ENCODE assay signal across 19 cellular contexts in the genomic region with DNA sequence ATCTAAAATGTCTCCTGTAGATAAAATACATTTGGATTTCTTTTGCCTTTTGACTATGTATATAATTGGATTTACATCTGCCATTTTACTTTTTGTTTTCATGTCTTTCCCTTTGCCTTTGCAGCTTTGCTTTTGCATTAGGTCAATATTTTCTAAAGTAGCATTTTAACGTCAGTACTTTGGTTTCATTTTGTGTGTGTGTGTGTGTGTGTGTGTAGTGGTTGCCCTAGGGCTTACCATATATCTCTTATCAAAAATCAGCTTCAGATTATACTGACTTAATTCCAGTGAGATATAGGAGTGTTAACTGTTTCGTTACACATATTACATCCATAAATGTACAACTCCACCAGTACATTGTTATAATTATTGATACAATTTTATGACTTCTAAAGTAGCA. TPM values are rescaled to one million over a fixed set of nuclear protein-coding genes. Genes with fewer than 3 reads are reported as not detected.
DNase-seq lines count a peak whose midpoint lies in the region; ATAC-seq and TF ChIP-seq lines count a peak whose summit lies in the region.
"Had no signal": no experiment of that assay in that cellular context is flagged by ENCODE, and none has a peak within 500 bp of the region (broad histone marks: within the 10 kb centered on the region; RNA-seq: fewer than 3 reads in every experiment).

No MANE protein-coding gene starts in this region.

- POLR2A ChIA-PET in activated naive CD8-positive, alpha-beta T cell treated with anti-CD3 and anti-CD28 coated beads, Interleukin-2, amount 10 ng/mL, durations not matched to agents 7 days and 5 days (lab: Charles Lee) = interaction anchor here (0.6 to 1.2 kb wide), 5 partner anchors 20 to 180 kb away, joined by 3 to 4 read pairs (median 3); a partner anchor contains a TSS
- POLR2A ChIA-PET in PC-9 (lab: Charles Lee; ENCODE audit: unreplicated experiment) = no interaction called here

- H3K27ac ChIP-seq in PC-9 = no peak overlapping the region
- H3K27ac ChIP-seq: HL-60, RWPE1 had no signal

- intact Hi-C loops in activated naive CD4-positive, alpha-beta T cell treated with anti-CD3 and anti-CD28 coated beads for 36 hours (cut with micrococcal nuclease) = loop anchor here (2.0 kb wide), 1 partner anchor 20 kb away; no protein-coding TSS in a partner anchor
- intact Hi-C loops in PC-9 (cut with micrococcal nuclease; ENCODE audit: unreplicated experiment) = no loop called here

- H3K27me3 ChIP-seq in PC-9 (ENCODE audit: insufficient read depth, low read depth) = no peaks in the 10 kb centered on the region

- no peak for DNase-seq in activated naive CD4-positive, alpha-beta T cell treated with anti-CD3 and anti-CD28 coated beads for 36 hours
- DNase-seq in activated naive CD4-positive, alpha-beta T cell treated with anti-CD3 and anti-CD28 coated beads, Interleukin-2, amount 10 ng/mL, durations not matched to agents 7 days and 5 days = no peak
- DNase-seq in T-helper 2 cell treated with Interferon-gamma antibody and Interleukin-4, amounts not matched to agents 5 μg/mL and 100 μg/mL, for 36 hours (ENCODE audit: low spot score) = no peak
- DNase-seq in activated naive CD8-positive, alpha-beta T cell treated with anti-CD3 and anti-CD28 coated beads, Interleukin-2, amount 10 ng/mL, durations not matched to agents 7 days and 5 days = no peak
- no peak for DNase-seq in stimulated activated naive CD8-positive, alpha-beta T cell treated with anti-CD3 and anti-CD28 coated beads, Interleukin-15, amount 100 ng/mL, for 72 hours
- DNase-seq in PC-9 = no peak
- DNase-seq: ACHN; DMS 273 treated with DMSO at 0.1 percent for 48 hours; NCI-H1048; NCI-H146; NCI-H226; NCI-H526 treated with DMSO at 0.1 percent for 48 hours; NK-92 treated with Interleukin-12 subunit alpha and Interleukin-12 subunit beta, amount 100 ng/mL, for 24 hours; OCI-M1 had no signal

- no peaks in the 10 kb centered on the region for H3K4me1 ChIP-seq in PC-9 (replicated peaks; ENCODE audit: insufficient read depth)

- no peaks in the 10 kb centered on the region for H4K20me1 ChIP-seq in PC-9 (ENCODE audit: insufficient read depth)

- H3K36me3 ChIP-seq in PC-9 (ENCODE audit: low read depth) = peaks cover 16% of the 10 kb centered on the region; the same call in 1 of the 2 replicates

- H3K79me2 ChIP-seq in PC-9 (ENCODE audit: low read depth) = no peaks in the 10 kb centered on the region

- no peak overlapping the region for H3K4me2 ChIP-seq in PC-9
- H3K4me2 ChIP-seq: GM23338 had no signal

- peaks cover 1% of the 10 kb centered on the region for H3K9me3 Mint-ChIP-seq in activated naive CD4-positive, alpha-beta T cell treated with anti-CD3 and anti-CD28 coated beads for 36 hours
- H3K9me3 Mint-ChIP-seq in activated naive CD4-positive, alpha-beta T cell treated with anti-CD3 and anti-CD28 coated beads, Interleukin-2, amount 10 ng/mL, durations not matched to agents 7 days and 5 days = peaks cover 2% of the 10 kb centered on the region
- peaks cover 5% of the 10 kb centered on the region for H3K9me3 Mint-ChIP-seq in T-helper 2 cell treated with Interferon-gamma antibody and Interleukin-4, amounts not matched to agents 5 μg/mL and 100 μg/mL, for 36 hours
- H3K9me3 Mint-ChIP-seq in activated naive CD8-positive, alpha-beta T cell treated with anti-CD3 and anti-CD28 coated beads, Interleukin-2, amount 10 ng/mL, durations not matched to agents 7 days and 5 days = peaks cover 7% of the 10 kb centered on the region
- peaks cover 2 to 7% of the 10 kb centered on the region in 2 donors for H3K9me3 Mint-ChIP-seq in stimulated activated naive CD8-positive, alpha-beta T cell treated with anti-CD3 and anti-CD28 coated beads, Interleukin-15, amount 100 ng/mL, for 72 hours
- H3K9me3 Mint-ChIP-seq: GM23338 had no signal

- no peaks in the 10 kb centered on the region for H3F3A ChIP-seq in PC-9 (ENCODE audit: insufficient read depth, low read depth)

- H3K27ac Mint-ChIP-seq in activated naive CD4-positive, alpha-beta T cell treated with anti-CD3 and anti-CD28 coated beads for 36 hours = peak overlapping the region; percentile 48
- H3K27ac Mint-ChIP-seq in activated naive CD4-positive, alpha-beta T cell treated with anti-CD3 and anti-CD28 coated beads, Interleukin-2, amount 10 ng/mL, durations not matched to agents 7 days and 5 days = no peak overlapping the region
- H3K27ac Mint-ChIP-seq in T-helper 2 cell treated with Interferon-gamma antibody and Interleukin-4, amounts not matched to agents 5 μg/mL and 100 μg/mL, for 36 hours = peak overlapping the region; percentile 81
- peak overlapping the region; percentile 68 for H3K27ac Mint-ChIP-seq in activated naive CD8-positive, alpha-beta T cell treated with anti-CD3 and anti-CD28 coated beads, Interleukin-2, amount 10 ng/mL, durations not matched to agents 7 days and 5 days
- peak overlapping the region; percentile 9 to 79 for H3K27ac Mint-ChIP-seq in stimulated activated naive CD8-positive, alpha-beta T cell treated with anti-CD3 and anti-CD28 coated beads, Interleukin-15, amount 100 ng/mL, for 72 hours
- H3K27ac Mint-ChIP-seq: GM23338 had no signal

- H2AFZ ChIP-seq in PC-9 = no peak overlapping the region
- H2AFZ ChIP-seq: GM23338 had no signal

- H3K4me1 Mint-ChIP-seq in activated naive CD4-positive, alpha-beta T cell treated with anti-CD3 and anti-CD28 coated beads for 36 hours (ENCODE audit: low read depth) = peaks cover 36% of the 10 kb centered on the region
- H3K4me1 Mint-ChIP-seq in activated naive CD4-positive, alpha-beta T cell treated with anti-CD3 and anti-CD28 coated beads, Interleukin-2, amount 10 ng/mL, durations not matched to agents 7 days and 5 days = peaks cover 32% of the 10 kb centered on the region
- peaks cover 25% of the 10 kb centered on the region for H3K4me1 Mint-ChIP-seq in T-helper 2 cell treated with Interferon-gamma antibody and Interleukin-4, amounts not matched to agents 5 μg/mL and 100 μg/mL, for 36 hours (ENCODE audit: low read depth)
- H3K4me1 Mint-ChIP-seq in activated naive CD8-positive, alpha-beta T cell treated with anti-CD3 and anti-CD28 coated beads, Interleukin-2, amount 10 ng/mL, durations not matched to agents 7 days and 5 days = peaks cover 26% of the 10 kb centered on the region
- peaks cover 40% of the 10 kb centered on the region for H3K4me1 Mint-ChIP-seq in stimulated activated naive CD8-positive, alpha-beta T cell treated with anti-CD3 and anti-CD28 coated beads, Interleukin-15, amount 100 ng/mL, for 72 hours
- H3K4me1 Mint-ChIP-seq: GM23338 had no signal

- peaks cover 82% of the 10 kb centered on the region for H3K36me3 Mint-ChIP-seq in activated naive CD4-positive, alpha-beta T cell treated with anti-CD3 and anti-CD28 coated beads for 36 hours (ENCODE audit: low read depth)
- peaks cover 91% of the 10 kb centered on the region for H3K36me3 Mint-ChIP-seq in activated naive CD4-positive, alpha-beta T cell treated with anti-CD3 and anti-CD28 coated beads, Interleukin-2, amount 10 ng/mL, durations not matched to agents 7 days and 5 days
- H3K36me3 Mint-ChIP-seq in T-helper 2 cell treated with Interferon-gamma antibody and Interleukin-4, amounts not matched to agents 5 μg/mL and 100 μg/mL, for 36 hours (ENCODE audit: low read depth) = peaks cover 87% of the 10 kb centered on the region
- H3K36me3 Mint-ChIP-seq in activated naive CD8-positive, alpha-beta T cell treated with anti-CD3 and anti-CD28 coated beads, Interleukin-2, amount 10 ng/mL, durations not matched to agents 7 days and 5 days = peaks cover 87% of the 10 kb centered on the region

- no peaks in the 10 kb centered on the region for H3K9me2 ChIP-seq in PC-9 (ENCODE audit: insufficient read depth)

- no TSS peak for BruUV-seq in PC-9 (replicated peaks; lab: Mats Ljungman, UMichigan)

- H3K4me3 Mint-ChIP-seq in activated naive CD4-positive, alpha-beta T cell treated with anti-CD3 and anti-CD28 coated beads for 36 hours = no peak overlapping the region
- no peak overlapping the region for H3K4me3 Mint-ChIP-seq in activated naive CD4-positive, alpha-beta T cell treated with anti-CD3 and anti-CD28 coated beads, Interleukin-2, amount 10 ng/mL, durations not matched to agents 7 days and 5 days
- peak overlapping the region; percentile 65 for H3K4me3 Mint-ChIP-seq in T-helper 2 cell treated with Interferon-gamma antibody and Interleukin-4, amounts not matched to agents 5 μg/mL and 100 μg/mL, for 36 hours
- H3K4me3 Mint-ChIP-seq in activated naive CD8-positive, alpha-beta T cell treated with anti-CD3 and anti-CD28 coated beads, Interleukin-2, amount 10 ng/mL, durations not matched to agents 7 days and 5 days = peak overlapping the region; percentile 60
- H3K4me3 Mint-ChIP-seq in stimulated activated naive CD8-positive, alpha-beta T cell treated with anti-CD3 and anti-CD28 coated beads, Interleukin-15, amount 100 ng/mL, for 72 hours = peak overlapping the region; percentile 16 to 67
- H3K4me3 Mint-ChIP-seq: GM23338 had no signal

- ATAC-seq in activated naive CD8-positive, alpha-beta T cell treated with anti-CD3 and anti-CD28 coated beads, Interleukin-2, amount 10 ng/mL, durations not matched to agents 7 days and 5 days (ENCODE audit: low read depth) = no peak
- ATAC-seq in stimulated activated naive CD8-positive, alpha-beta T cell treated with anti-CD3 and anti-CD28 coated beads, Interleukin-15, amount 100 ng/mL, for 72 hours = no peak
- ATAC-seq in HG03095 (IDR thresholded peaks at IDR 0.05; ENCODE audit: unreplicated experiment) = no peak
- ATAC-seq: GM23338, K562 had no signal

- CTCF ChIA-PET in activated naive CD4-positive, alpha-beta T cell treated with anti-CD3 and anti-CD28 coated beads for 36 hours (lab: Charles Lee) = no interaction called here
- CTCF ChIA-PET in activated naive CD4-positive, alpha-beta T cell treated with anti-CD3 and anti-CD28 coated beads, Interleukin-2, amount 10 ng/mL, durations not matched to agents 7 days and 5 days (lab: Charles Lee) = no interaction called here
- CTCF ChIA-PET in PC-9 (lab: Charles Lee) = no interaction called here

- no peak overlapping the region for H3K4me3 ChIP-seq in PC-9
- H3K4me3 ChIP-seq: GM23338, K562 had no signal

- H3K9me3 ChIP-seq in PC-9 (ENCODE audit: insufficient read depth, low read depth) = no peaks in the 10 kb centered on the region

- no peaks in the 10 kb centered on the region for H3K27me3 Mint-ChIP-seq in activated naive CD4-positive, alpha-beta T cell treated with anti-CD3 and anti-CD28 coated beads for 36 hours (ENCODE audit: low read depth)
- no peaks in the 10 kb centered on the region for H3K27me3 Mint-ChIP-seq in activated naive CD4-positive, alpha-beta T cell treated with anti-CD3 and anti-CD28 coated beads, Interleukin-2, amount 10 ng/mL, durations not matched to agents 7 days and 5 days
- H3K27me3 Mint-ChIP-seq in T-helper 2 cell treated with Interferon-gamma antibody and Interleukin-4, amounts not matched to agents 5 μg/mL and 100 μg/mL, for 36 hours (ENCODE audit: low read depth) = no peaks in the 10 kb centered on the region
- no peaks in the 10 kb centered on the region for H3K27me3 Mint-ChIP-seq in activated naive CD8-positive, alpha-beta T cell treated with anti-CD3 and anti-CD28 coated beads, Interleukin-2, amount 10 ng/mL, durations not matched to agents 7 days and 5 days
- H3K27me3 Mint-ChIP-seq in stimulated activated naive CD8-positive, alpha-beta T cell treated with anti-CD3 and anti-CD28 coated beads, Interleukin-15, amount 100 ng/mL, for 72 hours = no peaks in the 10 kb centered on the region

- TF ChIP-seq CTCF in PC-9 (conservative IDR thresholded peaks at IDR 0.05) = no peak

RNA-seq across cellular contexts. Expression of a gene that starts 26.1 kb away (rescaled TPM):
- 10 to 100 TPM; 26.1 to 27.3 TPM for total RNA-seq in activated naive CD4-positive, alpha-beta T cell treated with anti-CD3 and anti-CD28 coated beads for 36 hours
- 10 to 100 TPM; 60.9 to 66.6 TPM for total RNA-seq in activated naive CD8-positive, alpha-beta T cell treated with anti-CD3 and anti-CD28 coated beads, Interleukin-2, amount 10 ng/mL, durations not matched to agents 7 days and 5 days
- total RNA-seq in PC-9 (2021) = 27.8 and 33.0 TPM in 2 replicates

RNA-seq across cellular contexts. Expression of a gene that starts 42.6 kb away (rescaled TPM):
- total RNA-seq in activated naive CD4-positive, alpha-beta T cell treated with anti-CD3 and anti-CD28 coated beads for 36 hours = 100 to 1,000 TPM in 1 of 2 experiments, 10 to 100 TPM in 1; 99.2 to 100 TPM
- 100 to 1,000 TPM; 248 to 263 TPM for total RNA-seq in activated naive CD8-positive, alpha-beta T cell treated with anti-CD3 and anti-CD28 coated beads, Interleukin-2, amount 10 ng/mL, durations not matched to agents 7 days and 5 days
- total RNA-seq in PC-9 (2021) = 57.5 and 72.0 TPM in 2 replicates

Comparison
In these comparisons a context has a peak if more than half of its experiments do, and no peak if none do; other contexts are left out.
1. H3K4me3 Mint-ChIP-seq: peak in T-helper 2 cell treated with Interferon-gamma antibody and Interleukin-4, amounts not matched to agents 5 μg/mL and 100 μg/mL, for 36 hours (single experiment), activated naive CD8-positive, alpha-beta T cell treated with anti-CD3 and anti-CD28 coated beads, Interleukin-2, amount 10 ng/mL, durations not matched to agents 7 days and 5 days (single experiment) and stimulated activated naive CD8-positive, alpha-beta T cell treated with anti-CD3 and anti-CD28 coated beads, Interleukin-15, amount 100 ng/mL, for 72 hours (2 of 2); none in activated naive CD4-positive, alpha-beta T cell treated with anti-CD3 and anti-CD28 coated beads for 36 hours (single experiment) and activated naive CD4-positive, alpha-beta T cell treated with anti-CD3 and anti-CD28 coated beads, Interleukin-2, amount 10 ng/mL, durations not matched to agents 7 days and 5 days (single experiment).